ENCODE assay signal across 1 cellular context in the genomic region with DNA sequence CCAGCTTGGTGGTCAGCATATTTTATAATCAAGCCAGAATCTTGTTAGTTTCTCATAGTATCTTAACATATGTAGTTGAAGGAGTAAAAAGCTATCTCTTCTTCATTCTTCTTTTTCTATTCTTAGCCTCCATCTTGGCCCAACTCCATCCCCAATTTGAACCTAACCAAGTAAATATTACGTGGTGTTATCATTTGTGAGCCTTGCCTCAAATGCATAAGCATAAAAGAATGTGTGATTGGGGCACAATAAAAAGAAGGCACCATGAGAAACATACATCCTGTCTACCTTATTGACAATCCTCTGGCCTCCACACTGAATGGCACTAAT.
TF ChIP-seq lines count a peak whose summit lies in the region.

No MANE protein-coding gene starts in this region.

TF ChIP-seq in GM23338, 12 proteins besides CTCF, POLR2A, EP300 and RAD21 (continued from another document):
- TF ChIP-seq EZH2phosphoT487 (IDR thresholded peaks at IDR 0.05; ENCODE audit: unreplicated experiment) (no peak), ZNF462 (CRISPR knock-in tag; IDR thresholded peaks at IDR 0.05) (no peak), ZNF331 (CRISPR knock-in tag; IDR thresholded peaks at IDR 0.05; ENCODE audit: low read depth) (no peak), STAT1 (IDR thresholded peaks at IDR 0.05; ENCODE audit: unreplicated experiment) (no peak), EZH2 (IDR thresholded peaks at IDR 0.05; ENCODE audit: low read depth, unreplicated experiment) (no peak)
TF ChIP-seq in GM23338: peak in this region for 0.
